9 cellular contexts compared by ENCODE assay signal in genomic region chr11:122882809-122883681, GRCh38. TPM values are rescaled to one million over a fixed set of nuclear protein-coding genes. Genes with fewer than 3 reads are reported as not detected.
DNase-seq lines count a peak whose midpoint lies in the region; ATAC-seq and TF ChIP-seq lines count a peak whose summit lies in the region.
"Had no signal": no experiment of that assay in that cellular context is flagged by ENCODE, and none has a peak within 500 bp of the region (broad histone marks: within the 10 kb centered on the region; RNA-seq: fewer than 3 reads in every experiment).

No MANE protein-coding gene starts in this region.

- H4K20me1 ChIP-seq in KMS-11 (ENCODE audit: insufficient read depth): no peaks in the 10 kb centered on the region

- CTCF ChIA-PET in activated B cell treated with CpG ODN at 0.5 μM for 24 hours (lab: Charles Lee): interaction anchor here (0.6 to 0.7 kb wide), 2 partner anchors 19 to 43 kb away, joined by 3 read pairs; no protein-coding TSS in a partner anchor

- no peak overlapping the region for H3K4me3 ChIP-seq in KMS-11 (IDR thresholded peaks at IDR 0.05; ENCODE audit: insufficient read depth, low read depth, low read length)

- peak overlapping the region; percentile 85 for H3K4me3 Mint-ChIP-seq in activated B cell treated with CpG ODN at 0.5 μM for 24 hours

- H3K4me1 Mint-ChIP-seq in activated B cell treated with CpG ODN at 0.5 μM for 24 hours: peaks cover 10% of the 10 kb centered on the region

- H3K79me2 ChIP-seq in KMS-11 (ENCODE audit: insufficient read depth, low read depth): no peaks in the 10 kb centered on the region

- H3K27me3 Mint-ChIP-seq in activated B cell treated with CpG ODN at 0.5 μM for 24 hours: peaks cover 16% of the 10 kb centered on the region

- peaks cover 4% of the 10 kb centered on the region for H3K36me3 Mint-ChIP-seq in activated B cell treated with CpG ODN at 0.5 μM for 24 hours (ENCODE audit: low read depth)

- TF ChIP-seq CTCF in KMS-11 (conservative IDR thresholded peaks at IDR 0.05; ENCODE audit: low read depth, low read length) (no peak), activated B cell treated with CpG ODN at 0.5 μM for 24 hours (IDR thresholded peaks at IDR 0.05) (no peak)

- H3K27me3 ChIP-seq in KMS-11 (ENCODE audit: insufficient read depth, low read depth): no peaks in the 10 kb centered on the region

- no peaks in the 10 kb centered on the region for H3K36me3 ChIP-seq in KMS-11 (ENCODE audit: insufficient read depth)

- peaks cover 8% of the 10 kb centered on the region for H3K4me1 ChIP-seq in KMS-11 (ENCODE audit: low read depth, poor library complexity, severe bottlenecking)

- H3K27ac Mint-ChIP-seq in activated B cell treated with CpG ODN at 0.5 μM for 24 hours: peak overlapping the region; percentile 59

- H3K9me3 Mint-ChIP-seq in activated B cell treated with CpG ODN at 0.5 μM for 24 hours: no peaks in the 10 kb centered on the region

- peak; percentile 73 for ATAC-seq in activated B cell treated with CpG ODN at 0.5 μM for 24 hours (ENCODE audit: low read depth)

- POLR2A ChIA-PET in activated B cell treated with CpG ODN at 0.5 μM for 24 hours (lab: Charles Lee): interaction anchor here (0.6 to 1.0 kb wide), 4 partner anchors 63 to 181 kb away, joined by 3 to 4 read pairs (median 4); partner anchors contain the start of gene HSPA8

- peak overlapping the region; percentile 80 for H3K9ac ChIP-seq in KMS-11

- H2AFZ ChIP-seq in KMS-11 (ENCODE audit: low read depth): peak overlapping the region; percentile 92

- peak overlapping the region; percentile 79 for H3K27ac ChIP-seq in KMS-11
- H3K27ac ChIP-seq: C4-2B had no signal

- DNase-seq in NCI-H146 (lab: John Stamatoyannopoulos, UW) (peak; percentile 33), NCI-H146 treated with DMSO at 0.1 percent for 48 hours (lab: John Stamatoyannopoulos, UW; ENCODE audit: unreplicated experiment) (no peak), activated B cell treated with CpG ODN at 0.5 μM for 24 hours (peak; percentile 54), cerebellar cortex (ENCODE audit: low spot score) (peak; percentile 55), kidney glomerular epithelial cell (lab: John Stamatoyannopoulos, UW) (peak; percentile 82), GOT3 (lab: John Stamatoyannopoulos, UW) (no peak)
- peak; percentile 73 for DNase-seq in stimulated activated CD4-positive, alpha-beta T cell treated with anti-CD3 and anti-CD28 coated beads, Interleukin-15, amount 100 ng/mL, for 24 hours

- H3K4me2 ChIP-seq in KMS-11: peak overlapping the region; percentile 58

- intact Hi-C loops in activated B cell treated with CpG ODN at 0.5 μM for 24 hours (cut with micrococcal nuclease): loop anchor here (2.0 kb wide), 2 partner anchors 102 to 180 kb away; partner anchors contain the start of gene HSPA8

RNA-seq across cellular contexts. Expression of gene JHY, which starts 0.5 kb away (rescaled TPM):
- 2.0 and 2.2 TPM in 2 replicates for total RNA-seq in activated B cell treated with CpG ODN at 0.5 μM for 24 hours

RNA-seq across cellular contexts. Expression of gene CRTAM, which starts 44.7 kb away (rescaled TPM):
- not detected in 2 replicates for total RNA-seq in activated B cell treated with CpG ODN at 0.5 μM for 24 hours

Comparison
In these comparisons a context has a peak if more than half of its experiments do, and no peak if none do; other contexts are left out.
1. DNase-seq: peak in NCI-H146 (single experiment), activated B cell treated with CpG ODN at 0.5 μM for 24 hours (single experiment), cerebellar cortex (single experiment), kidney glomerular epithelial cell (single experiment) and stimulated activated CD4-positive, alpha-beta T cell treated with anti-CD3 and anti-CD28 coated beads, Interleukin-15, amount 100 ng/mL, for 24 hours (single experiment); none in NCI-H146 treated with DMSO at 0.1 percent for 48 hours (single experiment) and GOT3 (single experiment).